ENCODE assay signal across 1 cellular context in the genomic region with DNA sequence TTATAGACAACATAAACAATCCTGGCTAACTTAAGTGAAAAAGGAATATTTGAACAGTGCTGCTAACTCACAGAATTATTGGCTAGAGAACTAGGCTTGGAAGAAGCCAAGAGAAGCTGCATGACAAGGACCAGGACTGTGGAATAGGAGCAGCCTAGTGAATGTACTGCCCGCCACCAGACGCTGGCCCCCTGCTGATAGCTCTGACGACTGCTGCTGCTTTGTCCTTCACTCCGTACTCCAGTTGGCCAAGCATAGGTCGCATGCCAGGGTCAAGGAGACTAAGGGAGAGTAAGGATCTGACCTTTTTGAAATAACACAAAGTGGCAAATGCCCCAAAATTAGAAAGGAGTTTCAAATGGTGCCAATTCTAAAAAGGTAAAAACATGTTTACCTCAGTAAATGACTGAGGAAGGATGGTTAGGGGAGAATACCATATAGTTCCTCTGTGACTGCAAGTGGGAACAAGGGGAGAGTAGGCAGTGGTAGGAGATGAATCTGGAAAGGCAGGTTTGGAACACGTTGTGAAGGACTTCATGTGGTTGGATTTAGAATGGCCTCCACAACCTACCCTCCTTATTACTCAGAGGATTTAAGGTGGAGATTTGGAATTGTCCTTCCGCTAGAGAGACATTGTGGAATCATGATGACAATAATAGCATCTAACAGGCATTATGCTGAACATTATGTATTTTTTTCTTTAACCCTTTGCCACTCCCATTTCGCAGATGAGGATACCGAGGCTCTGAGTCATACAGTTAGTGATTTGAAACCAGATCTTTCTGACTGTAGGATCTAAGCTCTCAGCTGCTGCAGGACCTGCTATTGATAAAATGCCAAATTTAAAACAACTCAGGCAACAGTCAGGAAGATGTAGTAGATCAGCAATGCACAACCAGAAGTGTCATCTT.
TF ChIP-seq lines count a peak whose summit lies in the region.

No MANE protein-coding gene starts in this region.

TF ChIP-seq in SK-N-SH, 30 proteins besides CTCF, POLR2A, EP300 and RAD21 (continued from another document):
- TF ChIP-seq, protein P1, sequence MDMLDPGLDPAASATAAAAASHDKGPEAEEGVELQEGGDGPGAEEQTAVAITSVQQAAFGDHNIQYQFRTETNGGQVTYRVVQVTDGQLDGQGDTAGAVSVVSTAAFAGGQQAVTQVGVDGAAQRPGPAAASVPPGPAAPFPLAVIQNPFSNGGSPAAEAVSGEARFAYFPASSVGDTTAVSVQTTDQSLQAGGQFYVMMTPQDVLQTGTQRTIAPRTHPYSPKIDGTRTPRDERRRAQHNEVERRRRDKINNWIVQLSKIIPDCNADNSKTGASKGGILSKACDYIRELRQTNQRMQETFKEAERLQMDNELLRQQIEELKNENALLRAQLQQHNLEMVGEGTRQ (IDR thresholded peaks at IDR 0.05; ENCODE audit: borderline replicate concordance, low read depth, low read length) = no peak
- TF ChIP-seq CHD2 (IDR thresholded peaks at IDR 0.05; ENCODE audit: low read length, partially characterized antibody) (no peak), TAF1 (IDR thresholded peaks at IDR 0.05; ENCODE audit: borderline replicate concordance, low read depth, low read length) (no peak), FOXM1 (IDR thresholded peaks at IDR 0.05; ENCODE audit: low read depth) (no peak), JUND (IDR thresholded peaks at IDR 0.05) (peak; percentile 82), RCOR1 (IDR thresholded peaks at IDR 0.05; ENCODE audit: low read length) (no peak), SIN3A (IDR thresholded peaks at IDR 0.05; ENCODE audit: borderline replicate concordance, low read depth, low read length) (0 out of 2 replicates have a peak, but pooled peaks have one; percentile 9), NFIC (IDR thresholded peaks at IDR 0.05; ENCODE audit: borderline replicate concordance) (peak; percentile 36; the same call in 1 of the 2 replicates), YY1 (IDR thresholded peaks at IDR 0.05; ENCODE audit: low read depth) (no peak), RFX5 (IDR thresholded peaks at IDR 0.05; ENCODE audit: low read length) (no peak), SMC3 (IDR thresholded peaks at IDR 0.05; ENCODE audit: low read depth, low read length) (no peak), TEAD4 (IDR thresholded peaks at IDR 0.05; ENCODE audit: borderline replicate concordance, insufficient read depth) (no peak), FOSL2 (IDR thresholded peaks at IDR 0.05; ENCODE audit: borderline replicate concordance, low read depth) (peak; percentile 70; the same call in 1 of the 2 replicates), GATA2 (CRISPR knock-in tag; IDR thresholded peaks at IDR 0.05) (no peak), TCF12 (IDR thresholded peaks at IDR 0.05) (peak; percentile 65; the same call in 1 of the 2 replicates), RXRA (IDR thresholded peaks at IDR 0.05; ENCODE audit: borderline replicate concordance, low read depth) (no peak), ELF1 (IDR thresholded peaks at IDR 0.05) (no peak), FOXJ3 (CRISPR knock-in tag; IDR thresholded peaks at IDR 0.05) (no peak), EZH2phosphoT487 (IDR thresholded peaks at IDR 0.05; ENCODE audit: borderline replicate concordance, low read depth) (no peak), POLR2AphosphoS5 (IDR thresholded peaks at IDR 0.05; ENCODE audit: low read depth, low read length) (no peak), NRF1 (IDR thresholded peaks at IDR 0.05; ENCODE audit: low read depth, low read length) (no peak), MEF2A (IDR thresholded peaks at IDR 0.05; ENCODE audit: borderline replicate concordance, low read depth) (no peak), GABPA (IDR thresholded peaks at IDR 0.05; ENCODE audit: low read depth) (no peak)
- TF ChIP-seq, protein P2, sequence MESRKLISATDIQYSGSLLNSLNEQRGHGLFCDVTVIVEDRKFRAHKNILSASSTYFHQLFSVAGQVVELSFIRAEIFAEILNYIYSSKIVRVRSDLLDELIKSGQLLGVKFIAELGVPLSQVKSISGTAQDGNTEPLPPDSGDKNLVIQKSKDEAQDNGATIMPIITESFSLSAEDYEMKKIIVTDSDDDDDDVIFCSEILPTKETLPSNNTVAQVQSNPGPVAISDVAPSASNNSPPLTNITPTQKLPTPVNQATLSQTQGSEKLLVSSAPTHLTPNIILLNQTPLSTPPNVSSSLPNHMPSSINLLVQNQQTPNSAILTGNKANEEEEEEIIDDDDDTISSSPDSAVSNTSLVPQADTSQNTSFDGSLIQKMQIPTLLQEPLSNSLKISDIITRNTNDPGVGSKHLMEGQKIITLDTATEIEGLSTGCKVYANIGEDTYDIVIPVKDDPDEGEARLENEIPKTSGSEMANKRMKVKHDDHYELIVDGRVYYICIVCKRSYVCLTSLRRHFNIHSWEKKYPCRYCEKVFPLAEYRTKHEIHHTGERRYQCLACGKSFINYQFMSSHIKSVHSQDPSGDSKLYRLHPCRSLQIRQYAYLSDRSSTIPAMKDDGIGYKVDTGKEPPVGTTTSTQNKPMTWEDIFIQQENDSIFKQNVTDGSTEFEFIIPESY (IDR thresholded peaks at IDR 0.05; ENCODE audit: borderline replicate concordance, low read depth) = no peak
- TF ChIP-seq, protein P3, sequence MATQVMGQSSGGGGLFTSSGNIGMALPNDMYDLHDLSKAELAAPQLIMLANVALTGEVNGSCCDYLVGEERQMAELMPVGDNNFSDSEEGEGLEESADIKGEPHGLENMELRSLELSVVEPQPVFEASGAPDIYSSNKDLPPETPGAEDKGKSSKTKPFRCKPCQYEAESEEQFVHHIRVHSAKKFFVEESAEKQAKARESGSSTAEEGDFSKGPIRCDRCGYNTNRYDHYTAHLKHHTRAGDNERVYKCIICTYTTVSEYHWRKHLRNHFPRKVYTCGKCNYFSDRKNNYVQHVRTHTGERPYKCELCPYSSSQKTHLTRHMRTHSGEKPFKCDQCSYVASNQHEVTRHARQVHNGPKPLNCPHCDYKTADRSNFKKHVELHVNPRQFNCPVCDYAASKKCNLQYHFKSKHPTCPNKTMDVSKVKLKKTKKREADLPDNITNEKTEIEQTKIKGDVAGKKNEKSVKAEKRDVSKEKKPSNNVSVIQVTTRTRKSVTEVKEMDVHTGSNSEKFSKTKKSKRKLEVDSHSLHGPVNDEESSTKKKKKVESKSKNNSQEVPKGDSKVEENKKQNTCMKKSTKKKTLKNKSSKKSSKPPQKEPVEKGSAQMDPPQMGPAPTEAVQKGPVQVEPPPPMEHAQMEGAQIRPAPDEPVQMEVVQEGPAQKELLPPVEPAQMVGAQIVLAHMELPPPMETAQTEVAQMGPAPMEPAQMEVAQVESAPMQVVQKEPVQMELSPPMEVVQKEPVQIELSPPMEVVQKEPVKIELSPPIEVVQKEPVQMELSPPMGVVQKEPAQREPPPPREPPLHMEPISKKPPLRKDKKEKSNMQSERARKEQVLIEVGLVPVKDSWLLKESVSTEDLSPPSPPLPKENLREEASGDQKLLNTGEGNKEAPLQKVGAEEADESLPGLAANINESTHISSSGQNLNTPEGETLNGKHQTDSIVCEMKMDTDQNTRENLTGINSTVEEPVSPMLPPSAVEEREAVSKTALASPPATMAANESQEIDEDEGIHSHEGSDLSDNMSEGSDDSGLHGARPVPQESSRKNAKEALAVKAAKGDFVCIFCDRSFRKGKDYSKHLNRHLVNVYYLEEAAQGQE (IDR thresholded peaks at IDR 0.05; ENCODE audit: low read depth, low read length) = no peak
- TF ChIP-seq, protein P4, sequence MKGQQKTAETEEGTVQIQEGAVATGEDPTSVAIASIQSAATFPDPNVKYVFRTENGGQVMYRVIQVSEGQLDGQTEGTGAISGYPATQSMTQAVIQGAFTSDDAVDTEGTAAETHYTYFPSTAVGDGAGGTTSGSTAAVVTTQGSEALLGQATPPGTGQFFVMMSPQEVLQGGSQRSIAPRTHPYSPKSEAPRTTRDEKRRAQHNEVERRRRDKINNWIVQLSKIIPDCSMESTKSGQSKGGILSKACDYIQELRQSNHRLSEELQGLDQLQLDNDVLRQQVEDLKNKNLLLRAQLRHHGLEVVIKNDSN (IDR thresholded peaks at IDR 0.05; ENCODE audit: borderline replicate concordance, low read depth) = no peak
- TF ChIP-seq, protein P5, sequence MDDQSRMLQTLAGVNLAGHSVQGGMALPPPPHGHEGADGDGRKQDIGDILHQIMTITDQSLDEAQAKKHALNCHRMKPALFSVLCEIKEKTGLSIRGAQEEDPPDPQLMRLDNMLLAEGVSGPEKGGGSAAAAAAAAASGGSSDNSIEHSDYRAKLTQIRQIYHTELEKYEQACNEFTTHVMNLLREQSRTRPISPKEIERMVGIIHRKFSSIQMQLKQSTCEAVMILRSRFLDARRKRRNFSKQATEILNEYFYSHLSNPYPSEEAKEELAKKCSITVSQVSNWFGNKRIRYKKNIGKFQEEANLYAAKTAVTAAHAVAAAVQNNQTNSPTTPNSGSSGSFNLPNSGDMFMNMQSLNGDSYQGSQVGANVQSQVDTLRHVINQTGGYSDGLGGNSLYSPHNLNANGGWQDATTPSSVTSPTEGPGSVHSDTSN (IDR thresholded peaks at IDR 0.05) = no peak; the same call in 1 of the 2 replicates
- TF ChIP-seq, protein P6, sequence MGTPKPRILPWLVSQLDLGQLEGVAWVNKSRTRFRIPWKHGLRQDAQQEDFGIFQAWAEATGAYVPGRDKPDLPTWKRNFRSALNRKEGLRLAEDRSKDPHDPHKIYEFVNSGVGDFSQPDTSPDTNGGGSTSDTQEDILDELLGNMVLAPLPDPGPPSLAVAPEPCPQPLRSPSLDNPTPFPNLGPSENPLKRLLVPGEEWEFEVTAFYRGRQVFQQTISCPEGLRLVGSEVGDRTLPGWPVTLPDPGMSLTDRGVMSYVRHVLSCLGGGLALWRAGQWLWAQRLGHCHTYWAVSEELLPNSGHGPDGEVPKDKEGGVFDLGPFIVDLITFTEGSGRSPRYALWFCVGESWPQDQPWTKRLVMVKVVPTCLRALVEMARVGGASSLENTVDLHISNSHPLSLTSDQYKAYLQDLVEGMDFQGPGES (IDR thresholded peaks at IDR 0.05; ENCODE audit: low read depth, low read length) = no peak
TF ChIP-seq in SK-N-SH: peak in this region for 5.
